Comparison of ENCODE assay signal across 8 cellular contexts in the genomic region with DNA sequence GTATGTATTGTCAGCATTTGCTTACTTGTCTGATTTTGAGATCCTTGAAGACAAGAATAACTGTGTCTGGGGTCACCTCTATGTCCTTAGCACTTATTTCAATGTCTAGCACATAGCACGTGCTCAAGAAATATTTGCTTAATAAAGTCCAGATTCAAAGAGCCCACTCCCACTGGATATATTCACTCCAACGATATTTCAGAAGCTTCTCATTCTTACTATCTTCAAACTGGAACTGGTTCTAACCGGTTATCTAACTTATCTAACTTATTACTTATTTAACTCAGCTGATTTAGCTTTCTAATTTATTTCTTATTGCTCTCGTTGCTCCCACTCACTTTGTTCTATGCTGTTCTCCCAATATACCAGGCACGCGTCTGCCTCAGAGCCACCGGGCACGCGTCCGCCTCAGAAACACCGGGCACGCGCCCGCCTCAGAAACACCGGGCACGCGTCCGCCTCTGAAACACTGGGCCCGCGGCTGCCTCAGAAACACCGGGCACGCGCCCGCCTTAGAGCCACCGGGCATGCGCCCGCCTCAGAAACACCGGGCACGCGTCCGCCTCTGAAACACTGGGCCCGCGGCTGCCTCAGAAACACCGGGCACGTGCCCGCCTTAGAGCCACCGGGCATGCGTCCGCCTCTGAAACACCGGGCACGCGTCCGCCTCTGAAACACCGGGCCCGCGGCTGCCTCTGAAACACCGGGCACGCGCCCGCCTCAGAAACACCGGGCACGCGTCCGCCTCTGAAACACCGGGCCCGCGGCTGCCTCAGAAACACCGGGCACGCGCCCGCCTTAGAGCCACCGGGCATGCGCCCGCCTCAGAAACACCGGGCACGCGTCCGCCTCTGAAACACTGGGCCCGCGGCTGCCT. TPM values are rescaled to one million over a fixed set of nuclear protein-coding genes. Genes with fewer than 3 reads are reported as not detected.
DNase-seq lines count a peak whose midpoint lies in the region; ATAC-seq, FAIRE-seq and TF ChIP-seq lines count a peak whose summit lies in the region.
"Not testable (repeated sequence)": the region's sequence is repeated elsewhere in the genome, so short reads cannot be mapped to it uniquely, and the experiment has no call there.

No MANE protein-coding gene starts in this region.

- H3K9me3 ChIP-seq in BLaER1; neural cell (ENCODE audit: low read length): not testable (repeated sequence)

- not testable (repeated sequence) for TF ChIP-seq EP300 in neural cell (conservative IDR thresholded peaks at IDR 0.05; ENCODE audit: poor library complexity, severe bottlenecking)

- peak overlapping the region; percentile 78 for H3K27ac ChIP-seq in BLaER1
- H3K27ac ChIP-seq in neural cell (ENCODE audit: low read length): peak overlapping the region; percentile 82

- DNase-seq in HTR-8/SVneo (ENCODE audit: insufficient read length, low spot score): peak; percentile 13
- peak; percentile 51 for DNase-seq in NCI-H82 (lab: John Stamatoyannopoulos, UW)
- DNase-seq in activated CD4-positive, alpha-beta T cell treated with anti-CD3 and anti-CD28 coated beads for 1 hour: peak; percentile 38
- peak; percentile 75 for DNase-seq in astrocyte of the hippocampus (ENCODE audit: low read depth, low spot score)
- peak; percentile 81 for DNase-seq in Right ventricle myocardium superior
- peak; percentile 14 for DNase-seq in stimulated activated CD8-positive, alpha-beta memory T cell treated with anti-CD3 and anti-CD28 coated beads, Interleukin-15, amount 100 ng/mL, for 24 hours (ENCODE audit: low read depth)

- not testable (repeated sequence) for H3K4me1 ChIP-seq in BLaER1

- H3F3A ChIP-seq in neural cell (ENCODE audit: insufficient read depth, low read length, poor library complexity, severe bottlenecking): not testable (repeated sequence)

- not testable (repeated sequence) for H3K36me3 ChIP-seq in BLaER1; neural cell (ENCODE audit: insufficient read depth, low read length)

- not testable (repeated sequence) for FAIRE-seq in HTR-8/SVneo (lab: Jason Lieb, UNC)

- not testable (repeated sequence) for H2AFZ ChIP-seq in neural cell (ENCODE audit: low read depth, low read length)

- H3K4me2 ChIP-seq in BLaER1 (peak overlapping the region; percentile 82; the same call in 1 of the 2 replicates), neural cell (ENCODE audit: low read length) (peak overlapping the region; percentile 13)

- H3K4me3 ChIP-seq in BLaER1 (peak overlapping the region; percentile 69), neural cell (ENCODE audit: low read length) (peak overlapping the region; percentile 64)

- H3K9me2 ChIP-seq in neural cell (ENCODE audit: insufficient read depth, low read length): not testable (repeated sequence)

- intact Hi-C loops in Right ventricle myocardium superior (cut with DNase I): not testable (repeated sequence)

- H3K9ac ChIP-seq in BLaER1 (peak overlapping the region; percentile 77), neural cell (ENCODE audit: low read length) (peak overlapping the region; percentile 70)

- not testable (repeated sequence) for H4K20me1 ChIP-seq in BLaER1; neural cell (ENCODE audit: insufficient read depth)

- TF ChIP-seq RAD21 in neural cell (conservative IDR thresholded peaks at IDR 0.05): not testable (repeated sequence)

- not testable (repeated sequence) for H3K79me2 ChIP-seq in neural cell (replicated peaks; ENCODE audit: insufficient read depth, low read length)

- ATAC-seq in Right ventricle myocardium superior (ENCODE audit: poor library complexity): peak; percentile 77

- H3K27me3 ChIP-seq in BLaER1; neural cell (ENCODE audit: insufficient read depth, low read depth, low read length): not testable (repeated sequence)

- not testable (repeated sequence) for TF ChIP-seq CTCF in neural cell (IDR thresholded peaks at IDR 0.05; ENCODE audit: poor library complexity, severe bottlenecking)

RNA-seq across cellular contexts. Expression of gene IFRD1, which starts 59.1 kb away (rescaled TPM):
- 18.0 TPM for total RNA-seq in Right ventricle myocardium superior
- polyA plus RNA-seq in neural cell: 249 and 270 TPM in 2 replicates
- 173 and 181 TPM in 2 replicates for polyA minus RNA-seq in neural cell

Comparison
In these comparisons a context has a peak if more than half of its experiments do, and no peak if none do; other contexts are left out.
1. Peak in every context shown above with its lines: DNase-seq, ATAC-seq, H3K4me3 ChIP-seq and H3K27ac ChIP-seq.
2. DNase-seq: peak in every context shown above with its lines; median percentile 81 in Right ventricle myocardium superior; 75 in astrocyte of the hippocampus; 51 in NCI-H82; 38 in activated CD4-positive, alpha-beta T cell treated with anti-CD3 and anti-CD28 coated beads for 1 hour; 14 in stimulated activated CD8-positive, alpha-beta memory T cell treated with anti-CD3 and anti-CD28 coated beads, Interleukin-15, amount 100 ng/mL, for 24 hours; 13 in HTR-8/SVneo.